Comparison of ENCODE assay signal across 19 cellular contexts in the genomic region with DNA sequence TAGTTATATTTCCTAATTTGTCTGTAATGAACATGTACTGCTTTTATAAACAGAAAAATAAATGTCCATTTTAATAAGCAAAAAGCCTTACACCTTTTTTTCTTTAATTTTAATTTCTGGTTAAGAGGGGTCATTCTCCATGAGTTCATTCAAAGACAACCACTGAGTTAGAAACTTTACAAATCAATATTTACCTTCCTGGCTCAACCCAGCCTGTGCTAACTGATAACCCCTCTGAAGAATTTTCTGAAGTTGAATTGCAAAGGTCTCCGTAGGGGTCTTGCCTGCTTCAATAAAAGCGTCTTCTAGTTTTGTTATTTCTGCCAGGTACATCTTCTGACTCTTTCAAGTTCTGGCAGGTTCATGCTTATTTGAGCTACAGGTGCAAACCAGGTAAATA.
DNase-seq lines count a peak whose midpoint lies in the region; TF ChIP-seq lines count a peak whose summit lies in the region.
"Had no signal": no experiment of that assay in that cellular context is flagged by ENCODE, and none has a peak within 500 bp of the region (broad histone marks: within the 10 kb centered on the region; RNA-seq: fewer than 3 reads in every experiment).

No MANE protein-coding gene starts in this region.

- peaks cover 15% of the 10 kb centered on the region for H3K4me1 Mint-ChIP-seq in Calu3 (ENCODE audit: low read depth, unreplicated experiment)
- H3K4me1 Mint-ChIP-seq in endodermal cell = peaks cover 27% of the 10 kb centered on the region
- peaks cover 55% of the 10 kb centered on the region for H3K4me1 Mint-ChIP-seq in nephron progenitor cell
- peaks cover 14% of the 10 kb centered on the region for H3K4me1 Mint-ChIP-seq in type B pancreatic cell (ENCODE audit: unreplicated experiment)
- H3K4me1 Mint-ChIP-seq: CD8-positive, alpha-beta memory T cell had no signal

- H3K27me3 ChIP-seq in endodermal cell (ENCODE audit: control insufficient read depth, insufficient read depth, low read length, poor library complexity, severe bottlenecking) = peaks cover 7% of the 10 kb centered on the region

- CTCF ChIA-PET in Calu3 (lab: Charles Lee) = no interaction called here

- peaks cover 16% of the 10 kb centered on the region for H3K4me1 ChIP-seq in endodermal cell (ENCODE audit: control insufficient read depth, insufficient read depth, low read length)
- H3K4me1 ChIP-seq: HAP-1 had no signal

- H3K9me3 ChIP-seq in endodermal cell (ENCODE audit: control insufficient read depth, low read length) = no peaks in the 10 kb centered on the region
- H3K9me3 ChIP-seq: HAP-1 had no signal

- TF ChIP-seq CTCF in Calu3 (IDR thresholded peaks at IDR 0.05; ENCODE audit: unreplicated experiment) (no peak), endodermal cell (conservative IDR thresholded peaks at IDR 0.05) (no peak), nephron progenitor cell (IDR thresholded peaks at IDR 0.05) (no peak), type B pancreatic cell (conservative IDR thresholded peaks at IDR 0.05) (no peak)

- no peaks in the 10 kb centered on the region for H3K36me3 ChIP-seq in endodermal cell (ENCODE audit: control insufficient read depth, insufficient read depth, low read length)
- H3K36me3 ChIP-seq: HAP-1 had no signal

- intact Hi-C loops in Calu3 (cut with micrococcal nuclease; ENCODE audit: unreplicated experiment) (no loop called here), head of caudate nucleus (cut with DNase I) (no loop called here)

- H3K9me3 Mint-ChIP-seq in Calu3 (ENCODE audit: low read depth, unreplicated experiment) (no peaks in the 10 kb centered on the region), endodermal cell (peaks cover 5% of the 10 kb centered on the region), nephron progenitor cell (peaks cover 7% of the 10 kb centered on the region), type B pancreatic cell (no peaks in the 10 kb centered on the region)

- H3K27me3 Mint-ChIP-seq in Calu3 (ENCODE audit: unreplicated experiment) = no peaks in the 10 kb centered on the region
- H3K27me3 Mint-ChIP-seq in endodermal cell (ENCODE audit: insufficient read depth) = no peaks in the 10 kb centered on the region
- no peaks in the 10 kb centered on the region for H3K27me3 Mint-ChIP-seq in nephron progenitor cell (ENCODE audit: low read depth, poor library complexity)
- peaks cover 28% of the 10 kb centered on the region for H3K27me3 Mint-ChIP-seq in type B pancreatic cell
- H3K27me3 Mint-ChIP-seq: CD8-positive, alpha-beta memory T cell had no signal

- no peak overlapping the region for H3K9ac ChIP-seq in endodermal cell (ENCODE audit: extremely low read depth, low read length, poor library complexity, severe bottlenecking)

- DNase-seq in Calu3 (no peak), endodermal cell (no peak), nephron progenitor cell (no peak), type B pancreatic cell (ENCODE audit: extremely low spot score, unreplicated experiment) (no peak), head of caudate nucleus (no peak), dedifferentiated amniotic fluid mesenchymal stem cell (ENCODE audit: extremely low spot score) (no peak), T-helper 9 cell (no peak)
- DNase-seq: ACHN; C1 segment of cervical spinal cord; CD8-positive, alpha-beta memory T cell; KG1; NCI-H1092; NCI-H1436 treated with DMSO at 0.1 percent for 48 hours; NCI-H1930; PC-9; RPMI8226; SHP77 had no signal

- BruUV-seq in Calu3 (replicated peaks; lab: Mats Ljungman, UMichigan) = no TSS peak

- H3K27ac Mint-ChIP-seq in Calu3 (ENCODE audit: unreplicated experiment) = no peak overlapping the region
- H3K27ac Mint-ChIP-seq in endodermal cell = no peak overlapping the region
- peak overlapping the region; percentile 91 for H3K27ac Mint-ChIP-seq in nephron progenitor cell
- peak overlapping the region; percentile 7 for H3K27ac Mint-ChIP-seq in type B pancreatic cell
- H3K27ac Mint-ChIP-seq: CD8-positive, alpha-beta memory T cell had no signal

- peak overlapping the region; percentile 54 for H3K4me3 ChIP-seq in endodermal cell (ENCODE audit: low read length)
- H3K4me3 ChIP-seq: HAP-1, PC-9, SK-N-MC had no signal

- H3K36me3 Mint-ChIP-seq in Calu3 (ENCODE audit: insufficient read depth, unreplicated experiment) = no peaks in the 10 kb centered on the region
- H3K36me3 Mint-ChIP-seq in endodermal cell (ENCODE audit: low read depth) = no peaks in the 10 kb centered on the region
- peaks cover 4% of the 10 kb centered on the region for H3K36me3 Mint-ChIP-seq in nephron progenitor cell (ENCODE audit: low read depth)
- H3K36me3 Mint-ChIP-seq in type B pancreatic cell = no peaks in the 10 kb centered on the region
- H3K36me3 Mint-ChIP-seq: CD8-positive, alpha-beta memory T cell had no signal

- WGBS in endodermal cell (ENCODE audit: insufficient coverage in 1 of 2, insufficient read length in 1 of 2), 2 experiments = 35 to 37% methylated on average over 2 of the region's 2 CpGs

- H3K4me3 Mint-ChIP-seq in Calu3 (ENCODE audit: low read depth, unreplicated experiment) (peak overlapping the region; percentile 60), endodermal cell (no peak overlapping the region), nephron progenitor cell (peak overlapping the region; percentile 74), type B pancreatic cell (peak overlapping the region; percentile 81)
- H3K4me3 Mint-ChIP-seq: CD8-positive, alpha-beta memory T cell had no signal

- H3K27ac ChIP-seq in endodermal cell (ENCODE audit: low read depth, low read length) = no peak overlapping the region
- H3K27ac ChIP-seq: PC-9, SK-N-MC had no signal

Comparison
In these comparisons a context has a peak if more than half of its experiments do, and no peak if none do; other contexts are left out.
1. H3K27ac Mint-ChIP-seq: peak in nephron progenitor cell (single experiment) and type B pancreatic cell (single experiment); none in Calu3 (single experiment) and endodermal cell (single experiment).